14 cellular contexts compared by ENCODE assay signal in the genomic region with DNA sequence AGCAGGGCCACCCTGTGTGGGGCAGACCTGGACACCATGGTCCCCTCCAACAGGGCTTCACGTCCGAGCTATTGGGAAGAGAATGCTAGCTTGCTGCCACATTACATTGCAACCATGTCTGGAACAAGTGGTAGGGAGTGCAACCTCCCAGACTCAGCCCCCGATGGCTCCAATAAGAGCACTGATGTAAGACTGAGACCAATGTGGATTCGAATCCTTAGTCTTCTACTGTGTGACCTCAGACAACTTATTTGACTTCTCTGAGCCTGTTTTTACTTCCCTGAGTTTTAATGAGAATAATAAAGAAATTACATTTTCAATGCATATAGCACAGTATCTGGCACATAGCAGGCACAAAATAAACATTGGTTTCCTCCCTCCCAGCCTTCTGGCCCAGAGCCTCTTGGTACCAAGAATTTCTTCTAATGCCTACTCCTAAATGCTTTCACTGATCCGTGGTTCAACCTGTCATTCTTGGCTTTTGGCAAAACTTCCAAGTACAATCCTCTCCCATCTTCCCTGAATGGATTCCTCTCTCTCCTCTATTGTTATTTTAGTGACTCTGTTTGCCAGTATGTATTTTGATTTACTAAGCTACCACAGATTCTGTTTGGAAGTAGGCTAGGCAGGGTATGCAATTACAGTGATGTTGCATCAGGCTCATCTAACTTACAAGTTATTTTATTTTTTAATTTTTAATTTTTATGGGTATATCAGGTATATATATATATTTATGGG. TPM values are rescaled to one million over a fixed set of nuclear protein-coding genes. Genes with fewer than 3 reads are reported as not detected.
DNase-seq lines count a peak whose midpoint lies in the region; FAIRE-seq and TF ChIP-seq lines count a peak whose summit lies in the region.
"Had no signal": no experiment of that assay in that cellular context is flagged by ENCODE, and none has a peak within 500 bp of the region (broad histone marks: within the 10 kb centered on the region; RNA-seq: fewer than 3 reads in every experiment).

No MANE protein-coding gene starts in this region.

- no peaks in the 10 kb centered on the region for H3K36me3 ChIP-seq in hepatocyte (replicated peaks; ENCODE audit: insufficient read depth, low read depth)
- H3K36me3 ChIP-seq in small intestine (ENCODE audit: control insufficient read depth in 2 of 2, insufficient read depth in 2 of 2, low read length in 2 of 2) = no peaks in the 10 kb centered on the region

- no peak overlapping the region for H2AFZ ChIP-seq in hepatocyte

- H3K36me3 Mint-ChIP-seq in activated naive CD8-positive, alpha-beta T cell treated with anti-CD3 and anti-CD28 coated beads for 36 hours = no peaks in the 10 kb centered on the region

- no peak for TF ChIP-seq CTCF in hepatocyte (IDR thresholded peaks at IDR 0.05; ENCODE audit: poor library complexity)

- H3K27ac ChIP-seq in hepatocyte (peak overlapping the region; percentile 59), small intestine (ENCODE audit: low read depth in 1 of 2, low read length in 1 of 2) (peak overlapping the region in 1 of 2 donors; percentile 57)
- H3K27ac ChIP-seq: KMS-11 had no signal

- peak; percentile 59 for DNase-seq in GM04503 (ENCODE audit: low read depth)
- DNase-seq in astrocyte of the hippocampus (ENCODE audit: low read depth, low spot score) = peak; percentile 68
- DNase-seq in hepatocyte (ENCODE audit: low spot score) = no peak
- peak; percentile 68 for DNase-seq in stromal cell of bone marrow (ENCODE audit: low read depth)
- DNase-seq in activated naive CD8-positive, alpha-beta T cell treated with anti-CD3 and anti-CD28 coated beads for 36 hours = no peak
- DNase-seq in DMS153 (lab: John Stamatoyannopoulos, UW) = no peak
- DNase-seq in small intestine = no peak
- no peak for DNase-seq in NCI-H187 (lab: John Stamatoyannopoulos, UW)
- DNase-seq: activated naive CD4-positive, alpha-beta T cell; effector memory CD8-positive, alpha-beta T cell; NCI-H345; SHP77 treated with DMSO at 0.1 percent for 48 hours had no signal

- FAIRE-seq in small intestine (lab: Jason Lieb, UNC) = no peak
- FAIRE-seq: islet of Langerhans had no signal

- H3K9me3 ChIP-seq in hepatocyte (ENCODE audit: low read depth) (no peaks in the 10 kb centered on the region), small intestine (ENCODE audit: control insufficient read depth, low read depth) (no peaks in the 10 kb centered on the region)

- H3K4me1 ChIP-seq in hepatocyte (ENCODE audit: insufficient read depth) (peaks cover 11% of the 10 kb centered on the region), small intestine (ENCODE audit: control insufficient read depth in 2 of 2, insufficient read depth in 1 of 2, low read depth in 1 of 2, low read length in 1 of 2) (no peaks in the 10 kb centered on the region)

- H3K9me2 ChIP-seq in hepatocyte (replicated peaks; ENCODE audit: insufficient read depth) = no peaks in the 10 kb centered on the region

- WGBS in hepatocyte (ENCODE audit: low lambda C conversion rate, missing lambda C conversion rate) = 66% methylated on average over 5 of the region's 5 CpGs
- WGBS in small intestine, 3 donors = 69 to 76% (median 70%) methylated on average over 5 of the region's 5 CpGs

- H3K4me2 ChIP-seq in hepatocyte = no peak overlapping the region
- H3K4me2 ChIP-seq: KMS-11 had no signal

- H4K20me1 ChIP-seq in hepatocyte (ENCODE audit: insufficient read depth, poor library complexity, severe bottlenecking) = no peaks in the 10 kb centered on the region

- no peaks in the 10 kb centered on the region for H3K27me3 Mint-ChIP-seq in activated naive CD8-positive, alpha-beta T cell treated with anti-CD3 and anti-CD28 coated beads for 36 hours

- no peak overlapping the region for H3K4me3 ChIP-seq in hepatocyte
- no peak overlapping the region for H3K4me3 ChIP-seq in small intestine (ENCODE audit: low read depth in 1 of 2, low read length in 2 of 2)

- H3K79me2 ChIP-seq in hepatocyte = no peaks in the 10 kb centered on the region

- H3K4me3 Mint-ChIP-seq in activated naive CD8-positive, alpha-beta T cell treated with anti-CD3 and anti-CD28 coated beads for 36 hours = no peak overlapping the region
- H3K4me3 Mint-ChIP-seq: effector memory CD8-positive, alpha-beta T cell had no signal

- H3K4me1 Mint-ChIP-seq in activated naive CD8-positive, alpha-beta T cell treated with anti-CD3 and anti-CD28 coated beads for 36 hours = no peaks in the 10 kb centered on the region

- H3K27ac Mint-ChIP-seq in activated naive CD8-positive, alpha-beta T cell treated with anti-CD3 and anti-CD28 coated beads for 36 hours = no peak overlapping the region
- H3K27ac Mint-ChIP-seq: effector memory CD8-positive, alpha-beta T cell had no signal

- H3K9me3 Mint-ChIP-seq in activated naive CD8-positive, alpha-beta T cell treated with anti-CD3 and anti-CD28 coated beads for 36 hours = no peaks in the 10 kb centered on the region
- H3K9me3 Mint-ChIP-seq: effector memory CD8-positive, alpha-beta T cell had no signal

- H3K27me3 ChIP-seq in hepatocyte (no peaks in the 10 kb centered on the region), small intestine (ENCODE audit: control insufficient read depth in 2 of 2, insufficient read depth in 2 of 2, low read length in 2 of 2) (no peaks in the 10 kb centered on the region)

RNA-seq across cellular contexts. Expression of a gene that starts 34.6 kb away (rescaled TPM):
- total RNA-seq in hepatocyte = 105 and 106 TPM in 2 replicates
- polyA plus RNA-seq in hepatocyte (87.2 and 97.6 TPM in 2 replicates), small intestine (1 to 10 TPM in 1 of 3 donors, under 1 TPM in 2; 0.22 to 4.2 (median 0.81) TPM)
- total RNA-seq in activated naive CD8-positive, alpha-beta T cell treated with anti-CD3 and anti-CD28 coated beads for 36 hours = under 1 TPM in 1 of 2 experiments, not detected in 1; 0.06 TPM

Comparison
In these comparisons a context has a peak if more than half of its experiments do, and no peak if none do; other contexts are left out.
1. DNase-seq: peak in GM04503 (single experiment), astrocyte of the hippocampus (single experiment) and stromal cell of bone marrow (single experiment); none in hepatocyte (single experiment), activated naive CD8-positive, alpha-beta T cell treated with anti-CD3 and anti-CD28 coated beads for 36 hours (single experiment), DMS153 (single experiment), small intestine (single experiment) and NCI-H187 (0 of 2).
2. RNA of a gene that starts 34.6 kb away (total RNA-seq): 105 to 106 TPM in hepatocyte; 0.06 TPM in activated naive CD8-positive, alpha-beta T cell treated with anti-CD3 and anti-CD28 coated beads for 36 hours; every median in the first group is over 100 times any median in the second.